ENCODE assay signal across 6 cellular contexts in the genomic region with DNA sequence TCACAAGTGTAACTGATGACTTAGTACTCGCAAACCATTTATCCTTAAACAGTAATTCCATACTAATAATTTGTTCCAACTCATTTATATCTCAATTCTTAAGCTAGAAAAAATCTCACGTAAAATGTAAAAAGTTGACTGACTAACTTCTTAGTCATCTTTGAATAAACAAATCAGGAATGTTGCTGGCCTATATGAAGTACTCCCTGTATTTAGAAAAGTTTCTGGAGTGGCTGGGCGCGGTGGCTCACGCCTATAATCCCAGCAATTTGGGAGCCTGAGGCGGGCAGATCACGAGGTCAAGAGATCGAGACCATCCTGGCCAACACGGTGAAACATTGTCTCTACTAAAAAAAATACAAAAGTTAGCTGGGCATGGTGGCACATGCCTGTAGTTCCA.
A peak's percentile ranks its signal among the peaks of the same experiment; 100 is the strongest.
DNase-seq lines count a peak whose midpoint lies in the region; ATAC-seq, FAIRE-seq and TF ChIP-seq lines count a peak whose summit lies in the region.
"Not testable (repeated sequence)": the region's sequence is repeated elsewhere in the genome, so short reads cannot be mapped to it uniquely, and the experiment has no call there.

No MANE protein-coding gene starts in this region.

- not testable (repeated sequence) for H3K4me3 ChIP-seq in HCT116 (replicated peaks in 1 of 2; ENCODE audit: low read depth in 1 of 2, low read length in 2 of 2); PC-3 (ENCODE audit: low read length); left lung; lung

- TF ChIP-seq CTCF in HCT116 (IDR thresholded peaks at IDR 0.05 in 2 of 3, conservative IDR thresholded peaks at IDR 0.05 in 1 of 3; ENCODE audit: borderline replicate concordance in 1 of 3, insufficient read depth in 1 of 3, low read depth in 2 of 3, low read length in 2 of 3); PC-3 (conservative IDR thresholded peaks at IDR 0.05; ENCODE audit: low read depth, low read length); left lung (IDR thresholded peaks at IDR 0.05); lung (IDR thresholded peaks at IDR 0.05; ENCODE audit: control extremely low read depth, extremely low read depth): not testable (repeated sequence)

- not testable (repeated sequence) for H2AFZ ChIP-seq in HCT116 (ENCODE audit: low read depth, low read length, poor library complexity, severe bottlenecking); PC-3 (ENCODE audit: low read length)

- TF ChIP-seq POLR2A in HCT116 (IDR thresholded peaks at IDR 0.05; ENCODE audit: borderline replicate concordance, extremely low read depth, insufficient read depth, insufficient read length): not testable (repeated sequence)

- POLR2A ChIA-PET in HCT116 (lab: Charles Lee); PC-3 (lab: Charles Lee; ENCODE audit: unreplicated experiment): not testable (repeated sequence)

- not testable (repeated sequence) for H3K4me1 ChIP-seq in HCT116 (ENCODE audit: control insufficient read depth in 1 of 2, insufficient read depth in 2 of 2, low read length in 2 of 2); PC-3 (ENCODE audit: insufficient read depth, low read length); left lung; lung (ENCODE audit: control insufficient read depth in 2 of 2, insufficient read depth in 2 of 2, low read length in 2 of 2)

- not testable (repeated sequence) for H4K20me1 ChIP-seq in HCT116 (ENCODE audit: insufficient read depth); PC-3 (ENCODE audit: low read length)

- not testable (repeated sequence) for BruUV-seq in HCT116 (replicated peaks; lab: Mats Ljungman, UMichigan); PC-3 (replicated peaks; lab: Mats Ljungman, UMichigan)

- H3K4me2 ChIP-seq in HCT116 (ENCODE audit: low read length); PC-3 (ENCODE audit: low read length): not testable (repeated sequence)

- RAD21 ChIA-PET in HCT116 (lab: Charles Lee; ENCODE audit: low non-redundant PET in 1 of 2, low total read pairs in 2 of 2, uncharacterized antibody in 2 of 2, unreplicated experiment in 2 of 2): not testable (repeated sequence)

- FAIRE-seq in RCC 7860 (lab: Jason Lieb, UNC): peak; percentile 46

- not testable (repeated sequence) for H3K9me2 ChIP-seq in HCT116 (ENCODE audit: insufficient read depth); PC-3 (replicated peaks; ENCODE audit: low read length)

- not testable (repeated sequence) for H3F3A ChIP-seq in PC-3 (ENCODE audit: low read length, unreplicated experiment)

- H3K9ac ChIP-seq in HCT116 (ENCODE audit: low read length); PC-3 (ENCODE audit: low read length): not testable (repeated sequence)

- not testable (repeated sequence) for H3K79me2 ChIP-seq in HCT116 (ENCODE audit: insufficient read depth, low read length); PC-3 (ENCODE audit: low read length)

- H3K36me3 ChIP-seq in HCT116 (ENCODE audit: control insufficient read depth in 1 of 2, insufficient read depth in 2 of 2, low read length in 2 of 2); PC-3 (ENCODE audit: low read depth, low read length); left lung; lung (ENCODE audit: control insufficient read depth in 2 of 2, insufficient read depth in 2 of 2, low read length in 2 of 2): not testable (repeated sequence)

- TF ChIP-seq RAD21 in HCT116 (IDR thresholded peaks at IDR 0.05; ENCODE audit: low read depth): not testable (repeated sequence)

- H3K9me3 ChIP-seq in HCT116 (ENCODE audit: control insufficient read depth in 1 of 2, insufficient read depth in 1 of 2, low read depth in 1 of 2, low read length in 2 of 2); PC-3 (ENCODE audit: low read length); left lung; lung (ENCODE audit: control insufficient read depth in 2 of 2, insufficient read depth in 1 of 2, low read length in 1 of 2): not testable (repeated sequence)

- not testable (repeated sequence) for H3K27ac ChIP-seq in HCT116 (ENCODE audit: low read depth, low read length); PC-3 (ENCODE audit: low read length); left lung; lung (ENCODE audit: low read depth in 1 of 2, low read length in 1 of 2)

- no CpG with 5 or more reads among the region's 9 CpGs for WGBS in lung, 2 donors

- DNase-seq in HCT116 (ENCODE audit: low read depth, low spot score); PC-3; RCC 7860 (ENCODE audit: low spot score); left lung; lung (ENCODE audit: low spot score): not testable (repeated sequence)

- peak; percentile 69 for ATAC-seq in HCT116
- peak; percentile 98 for ATAC-seq in PC-3
- peak; percentile 83 for ATAC-seq in esophagus mucosa
- peak; percentile 78 for ATAC-seq in left lung
- peak; percentile 38 for ATAC-seq in lung (ENCODE audit: insufficient read depth, low FRiP score)

- CTCF ChIA-PET in HCT116 (lab: Charles Lee); PC-3 (lab: Charles Lee): not testable (repeated sequence)

- not testable (repeated sequence) for H3K27me3 ChIP-seq in HCT116 (ENCODE audit: insufficient read depth, low read length); PC-3 (ENCODE audit: low read length); left lung; lung (ENCODE audit: control insufficient read depth, insufficient read depth)

- intact Hi-C loops in HCT116 (cut with micrococcal nuclease); PC-3 (cut with micrococcal nuclease); left lung (cut with DNase I): not testable (repeated sequence)

Comparison
In these comparisons a context has a peak if more than half of its experiments do, and no peak if none do; other contexts are left out.
1. ATAC-seq: peak in every context shown above with its lines; median percentile 98 in PC-3; 83 in esophagus mucosa; 78 in left lung; 69 in HCT116; 38 in lung.